Comparison of ENCODE assay signal across 9 cellular contexts in genomic region chr9:136950656-136951030, GRCh38. TPM values are rescaled to one million over a fixed set of nuclear protein-coding genes. Genes with fewer than 3 reads are reported as not detected.
A peak's percentile ranks its signal among the peaks of the same experiment; 100 is the strongest.
DNase-seq lines count a peak whose midpoint lies in the region; ATAC-seq and TF ChIP-seq lines count a peak whose summit lies in the region.
"Had no signal": no experiment of that assay in that cellular context is flagged by ENCODE, and none has a peak within 500 bp of the region (broad histone marks: within the 10 kb centered on the region; RNA-seq: fewer than 3 reads in every experiment).

No MANE protein-coding gene starts in this region.

- peaks cover 5% of the 10 kb centered on the region for H3K4me1 Mint-ChIP-seq in activated CD8-positive, alpha-beta memory T cell treated with anti-CD3 and anti-CD28 coated beads, Interleukin-2, amount 10 ng/mL, durations not matched to agents 7 days and 5 days

- WGBS in body of pancreas, 2 donors = 7 to 20% methylated on average over 1 to 7 of the region's 7 CpGs
- 11 to 15% methylated on average over 5 to 7 of the region's 7 CpGs for WGBS in tibial nerve, 2 donors

- no peaks in the 10 kb centered on the region for H3K9me3 Mint-ChIP-seq in activated CD8-positive, alpha-beta memory T cell treated with anti-CD3 and anti-CD28 coated beads, Interleukin-2, amount 10 ng/mL, durations not matched to agents 7 days and 5 days (ENCODE audit: low read depth)

- intact Hi-C loops in body of pancreas (cut with DNase I) = loop anchor here (5.0 kb wide), 1 partner anchor 72 kb away; no protein-coding TSS in a partner anchor
- intact Hi-C loops in lower lobe of right lung (cut with DNase I) = no loop called here

- no peak for ATAC-seq in activated CD8-positive, alpha-beta memory T cell treated with anti-CD3 and anti-CD28 coated beads, Interleukin-2, amount 10 ng/mL, durations not matched to agents 7 days and 5 days
- ATAC-seq in body of pancreas (peak; percentile 24), lower lobe of right lung (peak; percentile 10 to 39), HG03045 (IDR thresholded peaks at IDR 0.05; ENCODE audit: unreplicated experiment) (no peak), HG02981 (IDR thresholded peaks at IDR 0.05; ENCODE audit: unreplicated experiment) (no peak)

- TF ChIP-seq CTCF in body of pancreas (IDR thresholded peaks at IDR 0.05) (no peak), lower lobe of right lung (IDR thresholded peaks at IDR 0.05) (no peak), tibial nerve (IDR thresholded peaks at IDR 0.05) (no peak)

- DNase-seq in activated CD8-positive, alpha-beta memory T cell treated with anti-CD3 and anti-CD28 coated beads, Interleukin-2, amount 10 ng/mL, durations not matched to agents 7 days and 5 days = no peak
- no peak for DNase-seq in activated CD8-positive, alpha-beta memory T cell treated with anti-CD3 and anti-CD28 coated beads for 24 hours
- DNase-seq in body of pancreas = peak in 1 of 4 donors; percentile 41
- DNase-seq in lower lobe of right lung = peak; percentile 52
- DNase-seq in tibial nerve (ENCODE audit: low spot score in 2 of 2) = no peak
- DNase-seq in NAMALWA (ENCODE audit: low spot score) = no peak

- CTCF ChIA-PET in activated CD8-positive, alpha-beta memory T cell treated with anti-CD3 and anti-CD28 coated beads, Interleukin-2, amount 10 ng/mL, durations not matched to agents 7 days and 5 days (lab: Charles Lee) = interaction anchor here (0.9 to 1.8 kb wide), 5 partner anchors 25 to 109 kb away, joined by 3 to 9 read pairs (median 4); partner anchors contain the start of genes AJM1 and PAXX

- TF ChIP-seq POLR2A in body of pancreas (IDR thresholded peaks at IDR 0.05) (no peak), tibial nerve (IDR thresholded peaks at IDR 0.05) (no peak)

- H3K9me3 ChIP-seq in body of pancreas (no peaks in the 10 kb centered on the region), lower lobe of right lung (no peaks in the 10 kb centered on the region), tibial nerve (no peaks in the 10 kb centered on the region)

- no peaks in the 10 kb centered on the region for H3K36me3 ChIP-seq in body of pancreas (replicated peaks in 1 of 2; ENCODE audit: insufficient read depth in 1 of 2, low read depth in 2 of 2)
- no peaks in the 10 kb centered on the region for H3K36me3 ChIP-seq in lower lobe of right lung
- H3K36me3 ChIP-seq in tibial nerve = no peaks in the 10 kb centered on the region

- TF ChIP-seq EP300 in tibial nerve (IDR thresholded peaks at IDR 0.05) = no peak

- H3K27ac Mint-ChIP-seq in activated CD8-positive, alpha-beta memory T cell treated with anti-CD3 and anti-CD28 coated beads, Interleukin-2, amount 10 ng/mL, durations not matched to agents 7 days and 5 days = peak overlapping the region; percentile 82

- H3K36me3 Mint-ChIP-seq in activated CD8-positive, alpha-beta memory T cell treated with anti-CD3 and anti-CD28 coated beads, Interleukin-2, amount 10 ng/mL, durations not matched to agents 7 days and 5 days = no peaks in the 10 kb centered on the region

- no peaks in the 10 kb centered on the region for H3K27me3 Mint-ChIP-seq in activated CD8-positive, alpha-beta memory T cell treated with anti-CD3 and anti-CD28 coated beads, Interleukin-2, amount 10 ng/mL, durations not matched to agents 7 days and 5 days

- H3K27me3 ChIP-seq in body of pancreas (no peaks in the 10 kb centered on the region), lower lobe of right lung (ENCODE audit: low read depth) (no peaks in the 10 kb centered on the region), tibial nerve (no peaks in the 10 kb centered on the region)

- H3K4me3 ChIP-seq in body of pancreas (no peak overlapping the region), lower lobe of right lung (peak overlapping the region; percentile 81), tibial nerve (peak overlapping the region in 3 of 4 donors; percentile 65 to 74 (median 68))

- H3K27ac ChIP-seq in body of pancreas = peak overlapping the region; percentile 87 to 92 (median 92)
- H3K27ac ChIP-seq in lower lobe of right lung = peak overlapping the region; percentile 88
- H3K27ac ChIP-seq in tibial nerve = peak overlapping the region; percentile 59 to 92 (median 88)

- peak overlapping the region; percentile 73 for H3K4me3 Mint-ChIP-seq in activated CD8-positive, alpha-beta memory T cell treated with anti-CD3 and anti-CD28 coated beads, Interleukin-2, amount 10 ng/mL, durations not matched to agents 7 days and 5 days

- peaks cover 47% of the 10 kb centered on the region for H3K4me1 ChIP-seq in body of pancreas
- peaks cover 36% of the 10 kb centered on the region for H3K4me1 ChIP-seq in lower lobe of right lung
- H3K4me1 ChIP-seq in tibial nerve = peaks cover 0 to 71% (median 35%) of the 10 kb centered on the region in 4 donors

RNA-seq across cellular contexts. Expression of gene LCN12, which starts 1.4 kb away (rescaled TPM):
- 1 to 10 TPM in 1 of 2 experiments, under 1 TPM in 1; 0.68 to 1.2 TPM for total RNA-seq in activated CD8-positive, alpha-beta memory T cell treated with anti-CD3 and anti-CD28 coated beads, Interleukin-2, amount 10 ng/mL, durations not matched to agents 7 days and 5 days
- total RNA-seq in body of pancreas = 1 to 10 TPM; 1.3 to 4.9 TPM
- total RNA-seq in lower lobe of right lung = 1.9 TPM
- 10 to 100 TPM in 2 of 4 donors, 1 to 10 TPM in 2; 2.4 to 16.8 (median 7.8) TPM for total RNA-seq in tibial nerve

RNA-seq across cellular contexts. Expression of gene C8G, which starts 5.6 kb away (rescaled TPM):
- total RNA-seq in activated CD8-positive, alpha-beta memory T cell treated with anti-CD3 and anti-CD28 coated beads, Interleukin-2, amount 10 ng/mL, durations not matched to agents 7 days and 5 days = 1 to 10 TPM in 1 of 2 experiments, not detected in 1; 1.7 TPM
- total RNA-seq in body of pancreas = not detected
- 2.2 TPM for total RNA-seq in lower lobe of right lung
- 1 to 10 TPM in 2 of 4 donors, not detected in 2; 3.3 to 5.1 TPM for total RNA-seq in tibial nerve
- total RNA-seq: NCI-H460 had no signal

RNA-seq across cellular contexts. Expression of gene FBXW5, which starts 6.1 kb away (rescaled TPM):
- 100 to 1,000 TPM; 106 to 107 TPM for total RNA-seq in activated CD8-positive, alpha-beta memory T cell treated with anti-CD3 and anti-CD28 coated beads, Interleukin-2, amount 10 ng/mL, durations not matched to agents 7 days and 5 days
- total RNA-seq in body of pancreas (100 to 1,000 TPM; 156 to 161 TPM), lower lobe of right lung (83.2 TPM), tibial nerve (100 to 1,000 TPM; 138 to 227 (median 193) TPM)

RNA-seq across cellular contexts. Expression of gene PTGDS, which starts 26.7 kb away (rescaled TPM):
- 1 to 10 TPM; 1.2 to 3.2 TPM for total RNA-seq in activated CD8-positive, alpha-beta memory T cell treated with anti-CD3 and anti-CD28 coated beads, Interleukin-2, amount 10 ng/mL, durations not matched to agents 7 days and 5 days
- total RNA-seq in body of pancreas = 10 to 100 TPM; 17.8 to 48.0 TPM
- total RNA-seq in lower lobe of right lung = 225 TPM
- total RNA-seq in tibial nerve = 1,000 to 10,000 TPM; 1,059 to 8,972 (median 6,550) TPM
- total RNA-seq: NCI-H460 had no signal

RNA-seq across cellular contexts. Expression of gene LCNL1, which starts 32.1 kb away (rescaled TPM):
- total RNA-seq in activated CD8-positive, alpha-beta memory T cell treated with anti-CD3 and anti-CD28 coated beads, Interleukin-2, amount 10 ng/mL, durations not matched to agents 7 days and 5 days = under 1 TPM in 1 of 2 experiments, not detected in 1; 0.09 TPM
- total RNA-seq in body of pancreas (not detected), lower lobe of right lung (1.9 TPM), tibial nerve (10 to 100 TPM; 14.7 to 86.3 (median 64.3) TPM)
- total RNA-seq: NCI-H460 had no signal

Comparison
In these comparisons a context has a peak if more than half of its experiments do, and no peak if none do; other contexts are left out.
1. ATAC-seq: peak in body of pancreas (single experiment) and lower lobe of right lung (2 of 2); none in activated CD8-positive, alpha-beta memory T cell treated with anti-CD3 and anti-CD28 coated beads, Interleukin-2, amount 10 ng/mL, durations not matched to agents 7 days and 5 days (single experiment), HG03045 (single experiment) and HG02981 (single experiment).
2. H3K4me3 ChIP-seq: peak in lower lobe of right lung (single experiment) and tibial nerve (3 of 4); none in body of pancreas (0 of 2).
3. Peak in every context shown above with its lines, with median percentiles within 50 percentile points of each other: H3K27ac ChIP-seq.